Comparison of ENCODE assay signal across 8 cellular contexts in the genomic region with DNA sequence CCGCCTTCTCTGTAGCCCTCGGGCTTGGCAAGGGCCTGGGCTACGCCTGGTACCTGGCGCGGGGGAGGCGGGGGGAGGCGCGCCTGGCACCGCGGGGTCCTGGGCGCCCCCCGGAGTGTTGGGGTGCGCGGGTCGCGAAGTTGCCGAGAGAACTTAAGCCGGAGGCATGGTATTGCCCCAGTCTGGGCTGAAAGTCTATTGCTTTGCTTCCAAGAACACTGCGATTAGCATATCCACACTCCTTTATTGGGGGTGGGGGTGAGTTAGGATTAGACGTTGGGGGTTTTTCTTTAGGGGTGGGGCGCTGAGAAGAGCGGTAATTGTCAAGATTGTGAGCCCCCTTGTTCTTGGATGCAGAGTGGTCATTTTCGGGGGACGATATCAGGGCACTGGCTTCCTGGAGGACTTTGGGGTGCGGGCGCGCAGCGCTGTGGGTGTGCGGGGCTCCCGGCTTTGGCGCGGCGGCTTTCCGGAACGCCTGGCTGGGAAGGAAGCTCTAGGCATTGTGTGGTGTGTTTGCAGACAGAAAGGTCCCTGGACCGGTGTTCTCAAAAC. TPM values are rescaled to one million over a fixed set of nuclear protein-coding genes. Genes with fewer than 3 reads are reported as not detected.
DNase-seq lines count a peak whose midpoint lies in the region; ATAC-seq and TF ChIP-seq lines count a peak whose summit lies in the region.

No MANE protein-coding gene starts in this region.

- H2AFZ ChIP-seq in SK-N-SH (ENCODE audit: low read depth): peak overlapping the region; percentile 63; the same call in 1 of the 2 replicates

- H3K27me3 Mint-ChIP-seq in activated T-cell treated with anti-CD3 and anti-CD28 coated beads, Interleukin-2, amount 50 U/mL, for 4 hours (ENCODE audit: low read depth): peaks cover 47% of the 10 kb centered on the region

- 1% methylated on average over 22 of the region's 36 CpGs for WGBS in SK-N-SH (ENCODE audit: low lambda C conversion rate)
- WGBS in ovary, 3 donors: 0 to 1% (median 0%) methylated on average over 20 to 36 of the region's 36 CpGs

- H3K36me3 Mint-ChIP-seq in activated T-cell treated with anti-CD3 and anti-CD28 coated beads, Interleukin-2, amount 50 U/mL, for 4 hours (ENCODE audit: insufficient read depth): no peaks in the 10 kb centered on the region

- H3K4me3 Mint-ChIP-seq in activated T-cell treated with anti-CD3 and anti-CD28 coated beads, Interleukin-2, amount 50 U/mL, for 4 hours: peak overlapping the region; percentile 72

- H3K4me3 ChIP-seq in SK-N-SH (ENCODE audit: low read depth in 2 of 2, low read length in 1 of 2) (peak overlapping the region; percentile 85 to 96), fibroblast of the aortic adventitia (ENCODE audit: low read depth, low read length) (peak overlapping the region; percentile 81), ovary (peak overlapping the region; percentile 93)

- peak overlapping the region; percentile 91 for H3K4me2 ChIP-seq in SK-N-SH

- H3K27me3 ChIP-seq in SK-N-SH (ENCODE audit: insufficient read depth) (no peaks in the 10 kb centered on the region), ovary (no peaks in the 10 kb centered on the region)

- no peak for DNase-seq in activated T-cell treated with anti-CD3 and anti-CD28 coated beads, Interleukin-2, amount 50 U/mL, for 4 hours
- DNase-seq in activated T-cell treated with anti-CD3 and anti-CD28 coated beads, Interleukin-2, amount 50 U/mL, for 1 hour: no peak
- DNase-seq in SK-N-SH (no peak), fibroblast of the aortic adventitia (ENCODE audit: low read depth) (no peak), ovary (peak in 1 of 5 donors; percentile 55), iPS-NIHi11 (ENCODE audit: low spot score) (no peak)
- no peak for DNase-seq in effector CD4-positive, alpha-beta T cell

- CTCF ChIA-PET in SK-N-SH (lab: Yijun Ruan, JAX): interaction anchor here (1.3 to 3.4 kb wide), 5 partner anchors 12 to 150 kb away, joined by 4 to 23 read pairs (median 6); no protein-coding TSS in a partner anchor

- TF ChIP-seq EP300 in SK-N-SH (IDR thresholded peaks at IDR 0.05; ENCODE audit: borderline replicate concordance in 1 of 2, low read depth in 1 of 2, low read length in 1 of 2) (no peak), ovary (IDR thresholded peaks at IDR 0.05) (no peak)

- no peaks in the 10 kb centered on the region for H3K9me2 ChIP-seq in SK-N-SH

- peaks cover 34% of the 10 kb centered on the region for H4K20me1 ChIP-seq in SK-N-SH (ENCODE audit: insufficient read depth)

- no peaks in the 10 kb centered on the region for H3K9me3 Mint-ChIP-seq in activated T-cell treated with anti-CD3 and anti-CD28 coated beads, Interleukin-2, amount 50 U/mL, for 4 hours

- H3K4me1 ChIP-seq in SK-N-SH (ENCODE audit: control insufficient read depth in 1 of 2, insufficient read depth in 2 of 2, low read depth in 1 of 2, low read length in 1 of 2) (peaks cover 11 to 49% of the 10 kb centered on the region in 2 experiments; a peak in 2 of 4 replicates), ovary (ENCODE audit: insufficient read depth) (peaks cover 8% of the 10 kb centered on the region)

- peaks cover 57% of the 10 kb centered on the region for H3K79me2 ChIP-seq in SK-N-SH (ENCODE audit: insufficient read depth)

- intact Hi-C loops in ovary (cut with DNase I): no loop called here

- POLR2A ChIA-PET in SK-N-SH (lab: Yijun Ruan, JAX): interaction anchor here (0.7 to 2.8 kb wide), 8 partner anchors 10 to 150 kb away, joined by 3 to 9 read pairs (median 6); no protein-coding TSS in a partner anchor

- H3K27ac ChIP-seq in SK-N-SH (ENCODE audit: low read depth in 2 of 2, low read length in 1 of 2) (peak overlapping the region; percentile 97 to 99), ovary (peak overlapping the region; percentile 72 to 94)

- TF ChIP-seq CTCF in SK-N-SH (IDR thresholded peaks at IDR 0.05) (no peak), fibroblast of the aortic adventitia (IDR thresholded peaks at IDR 0.05; ENCODE audit: insufficient read depth, low read length) (no peak), ovary (IDR thresholded peaks at IDR 0.05) (no peak)

- peaks cover 17% of the 10 kb centered on the region for H3K4me1 Mint-ChIP-seq in activated T-cell treated with anti-CD3 and anti-CD28 coated beads, Interleukin-2, amount 50 U/mL, for 4 hours (ENCODE audit: low read depth)

- no peak for TF ChIP-seq RAD21 in SK-N-SH (IDR thresholded peaks at IDR 0.05; ENCODE audit: low read length)

- ATAC-seq in activated T-cell treated with anti-CD3 and anti-CD28 coated beads, Interleukin-2, amount 50 U/mL, for 4 hours: peak; percentile 5 to 12
- no peak for ATAC-seq in HG02798 (IDR thresholded peaks at IDR 0.05; ENCODE audit: poor library complexity, unreplicated experiment)

- no peaks in the 10 kb centered on the region for H3K9me3 ChIP-seq in SK-N-SH
- H3K9me3 ChIP-seq in ovary: no peaks in the 10 kb centered on the region

- peak overlapping the region; percentile 90 for H3K9ac ChIP-seq in SK-N-SH

- TF ChIP-seq POLR2A in ovary (IDR thresholded peaks at IDR 0.05): no peak

- H3K36me3 ChIP-seq in SK-N-SH (replicated peaks in 1 of 2; ENCODE audit: control insufficient read depth in 1 of 2, insufficient read depth in 2 of 2, low read length in 1 of 2) (peaks cover 0 to 2% of the 10 kb centered on the region in 2 experiments), ovary (no peaks in the 10 kb centered on the region)

- H3F3A ChIP-seq in SK-N-SH (replicated peaks; ENCODE audit: insufficient read depth): peaks cover 19% of the 10 kb centered on the region

TF ChIP-seq in SK-N-SH, 30 proteins besides CTCF, POLR2A, EP300 and RAD21 (continues in another document):
- TF ChIP-seq, protein P1, sequence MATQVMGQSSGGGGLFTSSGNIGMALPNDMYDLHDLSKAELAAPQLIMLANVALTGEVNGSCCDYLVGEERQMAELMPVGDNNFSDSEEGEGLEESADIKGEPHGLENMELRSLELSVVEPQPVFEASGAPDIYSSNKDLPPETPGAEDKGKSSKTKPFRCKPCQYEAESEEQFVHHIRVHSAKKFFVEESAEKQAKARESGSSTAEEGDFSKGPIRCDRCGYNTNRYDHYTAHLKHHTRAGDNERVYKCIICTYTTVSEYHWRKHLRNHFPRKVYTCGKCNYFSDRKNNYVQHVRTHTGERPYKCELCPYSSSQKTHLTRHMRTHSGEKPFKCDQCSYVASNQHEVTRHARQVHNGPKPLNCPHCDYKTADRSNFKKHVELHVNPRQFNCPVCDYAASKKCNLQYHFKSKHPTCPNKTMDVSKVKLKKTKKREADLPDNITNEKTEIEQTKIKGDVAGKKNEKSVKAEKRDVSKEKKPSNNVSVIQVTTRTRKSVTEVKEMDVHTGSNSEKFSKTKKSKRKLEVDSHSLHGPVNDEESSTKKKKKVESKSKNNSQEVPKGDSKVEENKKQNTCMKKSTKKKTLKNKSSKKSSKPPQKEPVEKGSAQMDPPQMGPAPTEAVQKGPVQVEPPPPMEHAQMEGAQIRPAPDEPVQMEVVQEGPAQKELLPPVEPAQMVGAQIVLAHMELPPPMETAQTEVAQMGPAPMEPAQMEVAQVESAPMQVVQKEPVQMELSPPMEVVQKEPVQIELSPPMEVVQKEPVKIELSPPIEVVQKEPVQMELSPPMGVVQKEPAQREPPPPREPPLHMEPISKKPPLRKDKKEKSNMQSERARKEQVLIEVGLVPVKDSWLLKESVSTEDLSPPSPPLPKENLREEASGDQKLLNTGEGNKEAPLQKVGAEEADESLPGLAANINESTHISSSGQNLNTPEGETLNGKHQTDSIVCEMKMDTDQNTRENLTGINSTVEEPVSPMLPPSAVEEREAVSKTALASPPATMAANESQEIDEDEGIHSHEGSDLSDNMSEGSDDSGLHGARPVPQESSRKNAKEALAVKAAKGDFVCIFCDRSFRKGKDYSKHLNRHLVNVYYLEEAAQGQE (IDR thresholded peaks at IDR 0.05; ENCODE audit: low read depth, low read length): no peak
- no peak for TF ChIP-seq TAF1 (IDR thresholded peaks at IDR 0.05; ENCODE audit: borderline replicate concordance, low read depth, low read length)
- no peak for TF ChIP-seq GABPA (IDR thresholded peaks at IDR 0.05; ENCODE audit: low read depth)
- TF ChIP-seq FOSL2 (IDR thresholded peaks at IDR 0.05; ENCODE audit: borderline replicate concordance, low read depth): no peak
- TF ChIP-seq, protein P2, sequence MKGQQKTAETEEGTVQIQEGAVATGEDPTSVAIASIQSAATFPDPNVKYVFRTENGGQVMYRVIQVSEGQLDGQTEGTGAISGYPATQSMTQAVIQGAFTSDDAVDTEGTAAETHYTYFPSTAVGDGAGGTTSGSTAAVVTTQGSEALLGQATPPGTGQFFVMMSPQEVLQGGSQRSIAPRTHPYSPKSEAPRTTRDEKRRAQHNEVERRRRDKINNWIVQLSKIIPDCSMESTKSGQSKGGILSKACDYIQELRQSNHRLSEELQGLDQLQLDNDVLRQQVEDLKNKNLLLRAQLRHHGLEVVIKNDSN (IDR thresholded peaks at IDR 0.05; ENCODE audit: borderline replicate concordance, low read depth): no peak
- TF ChIP-seq NRF1 (IDR thresholded peaks at IDR 0.05; ENCODE audit: low read depth, low read length): no peak
- TF ChIP-seq, protein P3, sequence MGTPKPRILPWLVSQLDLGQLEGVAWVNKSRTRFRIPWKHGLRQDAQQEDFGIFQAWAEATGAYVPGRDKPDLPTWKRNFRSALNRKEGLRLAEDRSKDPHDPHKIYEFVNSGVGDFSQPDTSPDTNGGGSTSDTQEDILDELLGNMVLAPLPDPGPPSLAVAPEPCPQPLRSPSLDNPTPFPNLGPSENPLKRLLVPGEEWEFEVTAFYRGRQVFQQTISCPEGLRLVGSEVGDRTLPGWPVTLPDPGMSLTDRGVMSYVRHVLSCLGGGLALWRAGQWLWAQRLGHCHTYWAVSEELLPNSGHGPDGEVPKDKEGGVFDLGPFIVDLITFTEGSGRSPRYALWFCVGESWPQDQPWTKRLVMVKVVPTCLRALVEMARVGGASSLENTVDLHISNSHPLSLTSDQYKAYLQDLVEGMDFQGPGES (IDR thresholded peaks at IDR 0.05; ENCODE audit: low read depth, low read length): no peak

RNA-seq across cellular contexts. Expression of a gene that starts 0.8 kb away (rescaled TPM):
- under 1 TPM; 0.33 to 0.40 (median 0.34) TPM for total RNA-seq in activated T-cell treated with anti-CD3 and anti-CD28 coated beads, Interleukin-2, amount 50 U/mL, for 4 hours
- polyA plus RNA-seq in SK-N-SH (2012; rRNA removed): 19.2 and 23.8 TPM in 2 replicates
- 11.4 and 13.0 TPM in 2 replicates for polyA plus RNA-seq in SK-N-SH (2012; cell fraction: cytosol; rRNA removed)
- polyA plus RNA-seq in SK-N-SH (2012; cell fraction: nucleus; rRNA removed): 58.0 and 76.7 TPM in 2 replicates
- total RNA-seq in fibroblast of the aortic adventitia (ENCODE audit: low replicate concordance): 11.9 and 22.7 TPM in 2 replicates
- 10 to 100 TPM; 23.2 to 39.2 (median 25.9) TPM for total RNA-seq in ovary
- polyA plus RNA-seq in ovary: 10 to 100 TPM; 12.2 to 17.0 TPM
